ENCODE assay signal across 21 cellular contexts in the genomic region with DNA sequence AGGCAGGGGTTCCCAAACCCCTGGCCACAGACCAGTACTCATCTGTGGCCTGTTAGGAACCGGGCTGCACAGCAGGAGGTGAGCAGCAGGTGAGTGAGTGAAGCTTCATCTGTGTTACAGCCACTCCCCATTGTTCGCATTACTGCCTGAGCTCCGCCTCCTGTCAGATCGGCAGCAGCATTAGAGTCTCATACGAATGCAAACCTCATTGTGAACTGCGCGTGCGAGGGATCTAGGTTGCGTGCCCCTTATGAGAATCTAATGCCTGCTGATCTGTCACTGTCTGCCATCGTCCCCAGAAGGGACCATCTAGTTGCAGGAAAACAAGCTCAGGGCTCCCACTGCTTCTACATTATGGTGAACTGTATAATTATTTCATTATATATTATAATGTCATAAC. TPM values are rescaled to one million over a fixed set of nuclear protein-coding genes. Genes with fewer than 3 reads are reported as not detected.
"Had no signal": no experiment of that assay in that cellular context is flagged by ENCODE, and none has a peak within 500 bp of the region (broad histone marks: within the 10 kb centered on the region; RNA-seq: fewer than 3 reads in every experiment).

No MANE protein-coding gene starts in this region.

- H3K36me3 ChIP-seq: cardiac muscle cell, heart right ventricle, prostate gland, spleen had no signal

- H3K9me3 ChIP-seq: heart right ventricle, prostate gland, spleen had no signal

- H3K4me1 ChIP-seq: prostate gland had no signal

- H3K27me3 ChIP-seq: heart right ventricle, spleen had no signal

- DNase-seq: activated CD4-positive, alpha-beta T cell treated with anti-CD3 and anti-CD28 coated beads for 4 hours; activated naive CD4-positive, alpha-beta T cell treated with anti-CD3 and anti-CD28 coated beads for 36 hours; effector CD4-positive, alpha-beta T cell; heart right ventricle; mammary epithelial cell; natural killer cell; occipital lobe; spleen; stimulated activated CD4-positive, alpha-beta T cell treated with anti-CD3 and anti-CD28 coated beads, Interleukin-1b, Interleukin-23, amount 100 ng/mL, for 48 hours; stimulated activated naive B cell treated with anti-CD40 and anti-IgM and Interleukin-4, amounts not matched to agents 10 μg/mL and 1 μg/mL and 100 μg/mL, for 72 hours; trophoblast cell had no signal

- FAIRE-seq: colon, frontal cortex, islet of Langerhans had no signal

- H3K27ac ChIP-seq: cardiac muscle cell, heart right ventricle, prostate gland, spleen, VCaP had no signal

- H3K4me3 ChIP-seq: cardiac muscle cell, heart right ventricle, prostate gland, spleen had no signal

RNA-seq across cellular contexts. Expression of gene PRM1, which starts 39.0 kb away (rescaled TPM):
- total RNA-seq: activated naive CD4-positive, alpha-beta T cell treated with anti-CD3 and anti-CD28 coated beads for 36 hours; cardiac muscle cell; fibroblast of lung; frontal cortex; heart right ventricle; left lobe of liver; mammary epithelial cell; mucosa of gallbladder; natural killer cell; occipital lobe; sciatic nerve; spleen had no signal
- polyA plus RNA-seq: cardiac muscle cell, fibroblast of lung, heart right ventricle, mammary epithelial cell, spleen had no signal

RNA-seq across cellular contexts. Expression of gene PRM2, which starts 43.9 kb away (rescaled TPM):
- total RNA-seq: activated naive CD4-positive, alpha-beta T cell treated with anti-CD3 and anti-CD28 coated beads for 36 hours; fibroblast of lung; frontal cortex; heart right ventricle; left lobe of liver; mammary epithelial cell; mucosa of gallbladder; natural killer cell; occipital lobe; sciatic nerve; spleen had no signal
- polyA plus RNA-seq: cardiac muscle cell, fibroblast of lung, heart right ventricle, mammary epithelial cell, spleen had no signal

RNA-seq across cellular contexts. Expression of gene PRM3, which starts 46.7 kb away (rescaled TPM):
- total RNA-seq: activated naive CD4-positive, alpha-beta T cell treated with anti-CD3 and anti-CD28 coated beads for 36 hours; cardiac muscle cell; fibroblast of lung; frontal cortex; heart right ventricle; left lobe of liver; mammary epithelial cell; mucosa of gallbladder; natural killer cell; occipital lobe; prostate gland; sciatic nerve; spleen had no signal
- polyA plus RNA-seq: cardiac muscle cell, fibroblast of lung, heart right ventricle, mammary epithelial cell, spleen had no signal

RNA-seq across cellular contexts. Expression of gene TNP2, which starts 51.0 kb away (rescaled TPM):
- total RNA-seq: activated naive CD4-positive, alpha-beta T cell treated with anti-CD3 and anti-CD28 coated beads for 36 hours; cardiac muscle cell; fibroblast of lung; frontal cortex; heart right ventricle; left lobe of liver; mammary epithelial cell; mucosa of gallbladder; natural killer cell; occipital lobe; prostate gland; sciatic nerve; spleen had no signal
- polyA plus RNA-seq: cardiac muscle cell, fibroblast of lung, heart right ventricle, mammary epithelial cell, spleen had no signal
